In genomic region chr2:20583425-20583881, GRCh38 we compare ENCODE assay signal across 16 cellular contexts.
DNase-seq lines count a peak whose midpoint lies in the region; ATAC-seq and TF ChIP-seq lines count a peak whose summit lies in the region.
"Had no signal": no experiment of that assay in that cellular context is flagged by ENCODE, and none has a peak within 500 bp of the region (broad histone marks: within the 10 kb centered on the region; RNA-seq: fewer than 3 reads in every experiment).

No MANE protein-coding gene starts in this region.

- no peak overlapping the region for H3K9ac ChIP-seq in parathyroid adenoma

- no peak for ATAC-seq in aorta (ENCODE audit: low FRiP score)
- ATAC-seq in GM19467 (IDR thresholded peaks at IDR 0.05; ENCODE audit: unreplicated experiment): no peak

- 96 to 99% methylated on average over 7 of the region's 7 CpGs for WGBS in aorta, 2 donors

- peaks cover 18% of the 10 kb centered on the region for H3K4me1 ChIP-seq in parathyroid adenoma
- no peaks in the 10 kb centered on the region for H3K4me1 ChIP-seq in aorta (ENCODE audit: control insufficient read depth in 1 of 2, insufficient read depth in 2 of 2, low read length in 2 of 2)

- H3K36me3 ChIP-seq in parathyroid adenoma (ENCODE audit: control insufficient read depth, insufficient read depth, low read length) (no peaks in the 10 kb centered on the region), aorta (ENCODE audit: control insufficient read depth in 1 of 2, insufficient read depth in 2 of 2, low read length in 1 of 2) (no peaks in the 10 kb centered on the region)

- no peak overlapping the region for H3K4me2 ChIP-seq in parathyroid adenoma (ENCODE audit: low read length)

- no peaks in the 10 kb centered on the region for H3K9me3 ChIP-seq in parathyroid adenoma (ENCODE audit: control insufficient read depth, low read length)
- H3K9me3 ChIP-seq in aorta (ENCODE audit: control insufficient read depth, low read length): no peaks in the 10 kb centered on the region

- peak overlapping the region; percentile 75 for H3K27ac ChIP-seq in parathyroid adenoma
- no peak overlapping the region for H3K27ac ChIP-seq in aorta (ENCODE audit: low read depth in 1 of 2, low read length in 2 of 2)
- H3K27ac ChIP-seq in coronary artery: peak overlapping the region in 1 of 2 donors; percentile 77

- H3K27ac Mint-ChIP-seq in activated T-helper 2 cell treated with anti-CD3 and anti-CD28 coated beads, Interferon-gamma antibody, Interleukin-2, Interleukin-4, amounts not matched to agents 10 μg/mL and 5 μg/mL and 100 μg/mL, durations not matched to agents 14 hours and 24 hours and 36 hours: no peak overlapping the region
- H3K27ac Mint-ChIP-seq: memory B cell had no signal

- intact Hi-C loops in cardiac septum (cut with DNase I) (no loop called here), aorta (cut with DNase I) (loop anchor here in 1 of 2 donors (5.0 kb wide), 2 partner anchors 34 to 49 kb away; no protein-coding TSS in a partner anchor)
- intact Hi-C loops in activated T-helper 2 cell treated with anti-CD3 and anti-CD28 coated beads, Interferon-gamma antibody, Interleukin-2, Interleukin-4, amounts not matched to agents 10 μg/mL and 5 μg/mL and 100 μg/mL, durations not matched to agents 14 hours and 24 hours and 36 hours (cut with micrococcal nuclease): no loop called here

- TF ChIP-seq CTCF in parathyroid adenoma (IDR thresholded peaks at IDR 0.05) (no peak), coronary artery (IDR thresholded peaks at IDR 0.05) (no peak)

- peaks cover 24% of the 10 kb centered on the region for H3K4me1 Mint-ChIP-seq in activated T-helper 2 cell treated with anti-CD3 and anti-CD28 coated beads, Interferon-gamma antibody, Interleukin-2, Interleukin-4, amounts not matched to agents 10 μg/mL and 5 μg/mL and 100 μg/mL, durations not matched to agents 14 hours and 24 hours and 36 hours (ENCODE audit: low read depth)

- no peaks in the 10 kb centered on the region for H3K79me2 ChIP-seq in parathyroid adenoma

- no peaks in the 10 kb centered on the region for H3K27me3 Mint-ChIP-seq in activated T-helper 2 cell treated with anti-CD3 and anti-CD28 coated beads, Interferon-gamma antibody, Interleukin-2, Interleukin-4, amounts not matched to agents 10 μg/mL and 5 μg/mL and 100 μg/mL, durations not matched to agents 14 hours and 24 hours and 36 hours (ENCODE audit: low read depth)

- peaks cover 6% of the 10 kb centered on the region for H3K36me3 Mint-ChIP-seq in activated T-helper 2 cell treated with anti-CD3 and anti-CD28 coated beads, Interferon-gamma antibody, Interleukin-2, Interleukin-4, amounts not matched to agents 10 μg/mL and 5 μg/mL and 100 μg/mL, durations not matched to agents 14 hours and 24 hours and 36 hours (ENCODE audit: low read depth)
- H3K36me3 Mint-ChIP-seq: memory B cell had no signal

- H3K4me3 ChIP-seq in parathyroid adenoma (ENCODE audit: low read depth, low read length) (no peak overlapping the region), aorta (ENCODE audit: low read length in 2 of 2) (no peak overlapping the region), coronary artery (no peak overlapping the region)

- no peak overlapping the region for H3K4me3 Mint-ChIP-seq in activated T-helper 2 cell treated with anti-CD3 and anti-CD28 coated beads, Interferon-gamma antibody, Interleukin-2, Interleukin-4, amounts not matched to agents 10 μg/mL and 5 μg/mL and 100 μg/mL, durations not matched to agents 14 hours and 24 hours and 36 hours (ENCODE audit: low read depth)
- H3K4me3 Mint-ChIP-seq: memory B cell had no signal

- peak; percentile 51 for DNase-seq in activated effector memory CD4-positive, alpha-beta T cell treated with anti-CD3 and anti-CD28 coated beads, Interleukin-2, amount 50 U/mL, for 16 hours
- DNase-seq in activated effector memory CD4-positive, alpha-beta T cell treated with Interleukin-2 at 50 U/mL for 16 hours: no peak
- peak; percentile 69 for DNase-seq in cardiac septum (ENCODE audit: low spot score)
- peak; percentile 31 to 55 for DNase-seq in aorta
- no peak for DNase-seq in activated T-helper 2 cell treated with anti-CD3 and anti-CD28 coated beads, Interferon-gamma antibody, Interleukin-2, Interleukin-4, amounts not matched to agents 10 μg/mL and 5 μg/mL and 100 μg/mL, durations not matched to agents 14 hours and 24 hours and 36 hours (ENCODE audit: low spot score)
- no peak for DNase-seq in coronary artery (ENCODE audit: low spot score)
- DNase-seq: 8988T; activated CD4-positive, alpha-beta T cell treated with anti-CD3 and anti-CD28 coated beads, Interleukin-2, amount 50 U/mL, for 4 hours; effector CD4-positive, alpha-beta T cell; NCI-H510A; RPMI8226; stimulated activated CD4-positive, alpha-beta T cell treated with anti-CD3 and anti-CD28 coated beads, Interleukin-1b, Interleukin-23, amount 100 ng/mL, for 48 hours; T-helper 9 cell had no signal

- peaks cover 4% of the 10 kb centered on the region for H3K9me3 Mint-ChIP-seq in activated T-helper 2 cell treated with anti-CD3 and anti-CD28 coated beads, Interferon-gamma antibody, Interleukin-2, Interleukin-4, amounts not matched to agents 10 μg/mL and 5 μg/mL and 100 μg/mL, durations not matched to agents 14 hours and 24 hours and 36 hours
- H3K9me3 Mint-ChIP-seq: memory B cell had no signal

- peak overlapping the region; percentile 1 for H2AFZ ChIP-seq in parathyroid adenoma

- H3K27me3 ChIP-seq in parathyroid adenoma (ENCODE audit: control insufficient read depth, insufficient read depth, low read length): no peaks in the 10 kb centered on the region
- no peaks in the 10 kb centered on the region for H3K27me3 ChIP-seq in aorta (ENCODE audit: control insufficient read depth in 1 of 2, insufficient read depth in 2 of 2, low read length in 1 of 2)

Comparison
In these comparisons a context has a peak if more than half of its experiments do, and no peak if none do; other contexts are left out.
1. DNase-seq: peak in activated effector memory CD4-positive, alpha-beta T cell treated with anti-CD3 and anti-CD28 coated beads, Interleukin-2, amount 50 U/mL, for 16 hours (single experiment), cardiac septum (single experiment) and aorta (2 of 2); none in activated effector memory CD4-positive, alpha-beta T cell treated with Interleukin-2 at 50 U/mL for 16 hours (single experiment), activated T-helper 2 cell treated with anti-CD3 and anti-CD28 coated beads, Interferon-gamma antibody, Interleukin-2, Interleukin-4, amounts not matched to agents 10 μg/mL and 5 μg/mL and 100 μg/mL, durations not matched to agents 14 hours and 24 hours and 36 hours (single experiment) and coronary artery (single experiment).